In genomic region chr2:214747992-214748391, GRCh38 we compare ENCODE assay signal across 15 cellular contexts.
DNase-seq lines count a peak whose midpoint lies in the region; ATAC-seq and TF ChIP-seq lines count a peak whose summit lies in the region.
"Had no signal": no experiment of that assay in that cellular context is flagged by ENCODE, and none has a peak within 500 bp of the region (broad histone marks: within the 10 kb centered on the region; RNA-seq: fewer than 3 reads in every experiment).

No MANE protein-coding gene starts in this region.

- no peak overlapping the region for H3K4me3 ChIP-seq in gastrocnemius medialis
- H3K4me3 ChIP-seq: BLaER1, SJCRH30 had no signal

- H3K4me1 ChIP-seq in gastrocnemius medialis: peaks cover 11 to 13% of the 10 kb centered on the region in 2 donors
- H3K4me1 ChIP-seq: BLaER1, SJCRH30 had no signal

- no peaks in the 10 kb centered on the region for H3K9me3 ChIP-seq in gastrocnemius medialis
- H3K9me3 ChIP-seq: BLaER1, SJCRH30 had no signal

- peaks cover 0 to 4% of the 10 kb centered on the region in 2 donors for H3K36me3 ChIP-seq in gastrocnemius medialis

- H3K27me3 ChIP-seq in gastrocnemius medialis: no peaks in the 10 kb centered on the region
- H3K27me3 ChIP-seq: BLaER1, SJCRH30 had no signal

- intact Hi-C loops in gastrocnemius medialis (cut with DNase I; ENCODE audit: low total_unique reads): loop anchor here (10.0 kb wide), 1 partner anchor 263 kb away; no protein-coding TSS in a partner anchor

- TF ChIP-seq POLR2A in gastrocnemius medialis (IDR thresholded peaks at IDR 0.05): no peak

- H3K27ac ChIP-seq in gastrocnemius medialis: peak overlapping the region; percentile 63 to 77 (median 68)
- H3K27ac ChIP-seq: BLaER1, SJCRH30 had no signal

- in situ Hi-C loops in gastrocnemius medialis (cut with MboI; ENCODE audit: low sequenced_read_pairs in 4 of 4): no loop called here
- in situ Hi-C loops in ACHN (cut with HindIII; ENCODE audit: low pct_ligation_motif_present, low pct_unique_long_range_greater_than_20kb, low sequenced_read_pairs): no loop called here

- no peak for DNase-seq in gastrocnemius medialis
- DNase-seq in ACHN: no peak
- no peak for DNase-seq in NCI-H187 (lab: John Stamatoyannopoulos, UW)
- DNase-seq: activated CD4-positive, alpha-beta memory T cell treated with anti-CD3 and anti-CD28 coated beads for 36 hours; kidney glomerular epithelial cell; NCI-H1417; NCI-H345; SJCRH30; stimulated activated CD4-positive, alpha-beta T cell treated with anti-CD3 and anti-CD28 coated beads, Interleukin-15, amount 100 ng/mL, for 24 hours; T-helper 9 cell had no signal

- no peak for TF ChIP-seq CTCF in gastrocnemius medialis (IDR thresholded peaks at IDR 0.05 in 4 of 5, conservative IDR thresholded peaks at IDR 0.05 in 1 of 5)

- ATAC-seq in GM18873 (IDR thresholded peaks at IDR 0.05; ENCODE audit: low FRiP score, unreplicated experiment) (peak; percentile 60), HG02588 (IDR thresholded peaks at IDR 0.05; ENCODE audit: unreplicated experiment) (peak; percentile 37), HG03432 (IDR thresholded peaks at IDR 0.05; ENCODE audit: unreplicated experiment) (peak; percentile 71), gastrocnemius medialis (peak; percentile 82 to 96), HG02885 (IDR thresholded peaks at IDR 0.05; ENCODE audit: poor library complexity, unreplicated experiment) (no peak)
